ENCODE assay signal across 23 cellular contexts in the genomic region with DNA sequence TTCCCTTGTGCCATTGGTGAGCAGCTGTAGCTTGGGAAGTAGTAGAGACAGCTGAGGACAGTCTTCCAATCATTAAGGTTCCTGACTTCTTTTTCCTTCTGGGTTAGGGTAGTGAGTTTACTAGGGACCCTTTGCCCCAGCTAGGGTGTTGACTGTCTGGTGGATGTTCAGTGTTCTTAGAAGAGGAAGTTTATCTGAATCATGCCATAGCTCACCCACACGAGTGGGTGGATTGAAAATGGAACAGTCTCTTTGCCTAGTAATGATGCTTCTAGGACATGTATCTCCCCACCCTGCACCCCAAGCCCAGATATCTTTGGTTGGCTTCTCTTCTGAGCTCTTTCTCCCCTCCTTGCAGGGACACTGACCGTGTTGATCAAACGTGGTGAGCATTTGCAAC. TPM values are rescaled to one million over a fixed set of nuclear protein-coding genes. Genes with fewer than 3 reads are reported as not detected.
DNase-seq lines count a peak whose midpoint lies in the region; ATAC-seq and TF ChIP-seq lines count a peak whose summit lies in the region.
"Had no signal": no experiment of that assay in that cellular context is flagged by ENCODE, and none has a peak within 500 bp of the region (broad histone marks: within the 10 kb centered on the region; RNA-seq: fewer than 3 reads in every experiment).

No MANE protein-coding gene starts in this region.

- in situ Hi-C loops in ACHN (cut with HindIII; ENCODE audit: low pct_ligation_motif_present, low pct_unique_long_range_greater_than_20kb, low sequenced_read_pairs): no loop called here

- H3K4me3 Mint-ChIP-seq in activated CD8-positive, alpha-beta T cell treated with anti-CD3 and anti-CD28 coated beads for 36 hours: no peak overlapping the region
- no peak overlapping the region for H3K4me3 Mint-ChIP-seq in activated CD8-positive, alpha-beta T cell treated with anti-CD3 and anti-CD28 coated beads, Interleukin-2, amount 10 ng/mL, durations not matched to agents 7 days and 5 days
- no peak overlapping the region for H3K4me3 Mint-ChIP-seq in activated naive CD8-positive, alpha-beta T cell treated with anti-CD3 and anti-CD28 coated beads, Interleukin-2, amount 50 U/mL, for 24 hours
- H3K4me3 Mint-ChIP-seq in stimulated activated naive CD8-positive, alpha-beta T cell treated with anti-CD3 and anti-CD28 coated beads, Interleukin-15, amount 100 ng/mL, for 72 hours: peak overlapping the region in 1 of 2 donors; percentile 13
- H3K4me3 Mint-ChIP-seq: CD4-positive, alpha-beta T cell had no signal

- CTCF ChIA-PET in activated CD8-positive, alpha-beta T cell treated with anti-CD3 and anti-CD28 coated beads for 36 hours (lab: Charles Lee): interaction anchor here (3.1 kb wide), 1 partner anchor 18 kb away, joined by 11 read pairs; no protein-coding TSS in a partner anchor
- CTCF ChIA-PET in activated CD8-positive, alpha-beta T cell treated with anti-CD3 and anti-CD28 coated beads, Interleukin-2, amount 10 ng/mL, durations not matched to agents 7 days and 5 days (lab: Charles Lee): interaction anchor here (0.9 kb wide), 1 partner anchor 397 kb away, joined by 3 read pairs; no protein-coding TSS in a partner anchor

- no peak for TF ChIP-seq CTCF in activated CD8-positive, alpha-beta T cell treated with anti-CD3 and anti-CD28 coated beads for 36 hours (IDR thresholded peaks at IDR 0.05)

- intact Hi-C loops in activated CD8-positive, alpha-beta T cell treated with anti-CD3 and anti-CD28 coated beads for 36 hours (cut with micrococcal nuclease): no loop called here

- no peaks in the 10 kb centered on the region for H3K9me3 Mint-ChIP-seq in activated CD8-positive, alpha-beta T cell treated with anti-CD3 and anti-CD28 coated beads for 36 hours
- no peaks in the 10 kb centered on the region for H3K9me3 Mint-ChIP-seq in activated CD8-positive, alpha-beta T cell treated with anti-CD3 and anti-CD28 coated beads, Interleukin-2, amount 10 ng/mL, durations not matched to agents 7 days and 5 days (ENCODE audit: insufficient read depth)
- no peaks in the 10 kb centered on the region for H3K9me3 Mint-ChIP-seq in activated naive CD8-positive, alpha-beta T cell treated with anti-CD3 and anti-CD28 coated beads, Interleukin-2, amount 50 U/mL, for 24 hours
- H3K9me3 Mint-ChIP-seq in stimulated activated naive CD8-positive, alpha-beta T cell treated with anti-CD3 and anti-CD28 coated beads, Interleukin-15, amount 100 ng/mL, for 72 hours: no peaks in the 10 kb centered on the region
- H3K9me3 Mint-ChIP-seq: CD4-positive, alpha-beta T cell had no signal

- peak overlapping the region; percentile 84 for H3K27ac Mint-ChIP-seq in activated CD8-positive, alpha-beta T cell treated with anti-CD3 and anti-CD28 coated beads for 36 hours
- H3K27ac Mint-ChIP-seq in activated CD8-positive, alpha-beta T cell treated with anti-CD3 and anti-CD28 coated beads, Interleukin-2, amount 10 ng/mL, durations not matched to agents 7 days and 5 days: no peak overlapping the region
- no peak overlapping the region for H3K27ac Mint-ChIP-seq in activated naive CD8-positive, alpha-beta T cell treated with anti-CD3 and anti-CD28 coated beads, Interleukin-2, amount 50 U/mL, for 24 hours
- peak overlapping the region; percentile 47 to 77 for H3K27ac Mint-ChIP-seq in stimulated activated naive CD8-positive, alpha-beta T cell treated with anti-CD3 and anti-CD28 coated beads, Interleukin-15, amount 100 ng/mL, for 72 hours
- H3K27ac Mint-ChIP-seq: CD4-positive, alpha-beta T cell had no signal

- DNase-seq in activated CD8-positive, alpha-beta T cell treated with anti-CD3 and anti-CD28 coated beads for 36 hours: peak; percentile 54
- DNase-seq in activated CD8-positive, alpha-beta T cell treated with anti-CD3 and anti-CD28 coated beads, Interleukin-2, amount 10 ng/mL, durations not matched to agents 7 days and 5 days: no peak
- DNase-seq in Kasumi-1 (lab: John Stamatoyannopoulos, UW): peak; percentile 55 to 84
- no peak for DNase-seq in activated naive CD8-positive, alpha-beta T cell treated with anti-CD3 and anti-CD28 coated beads, Interleukin-2, amount 50 U/mL, for 24 hours
- no peak for DNase-seq in stimulated activated naive CD8-positive, alpha-beta T cell treated with anti-CD3 and anti-CD28 coated beads, Interleukin-15, amount 100 ng/mL, for 72 hours
- DNase-seq in NCI-H510A (lab: John Stamatoyannopoulos, UW): no peak
- DNase-seq in ACHN: no peak
- DNase-seq: CD4-positive, alpha-beta T cell; cerebellar nuclear complex; DMS 273 treated with DMSO at 0.1 percent for 48 hours; left colon; mesendoderm; NCI-H1417 treated with DMSO at 0.1 percent for 48 hours; NCI-H2107; NCI-H510A treated with DMSO at 0.1 percent for 48 hours; nucleus accumbens; RPMI8226; small intestine; stimulated activated naive CD4-positive, alpha-beta T cell treated with Interleukin-2 at 50 U/mL for 16 hours; trophoblast cell had no signal

- peak; percentile 83 for ATAC-seq in activated CD8-positive, alpha-beta T cell treated with anti-CD3 and anti-CD28 coated beads for 36 hours
- no peak for ATAC-seq in activated CD8-positive, alpha-beta T cell treated with anti-CD3 and anti-CD28 coated beads, Interleukin-2, amount 10 ng/mL, durations not matched to agents 7 days and 5 days
- ATAC-seq in activated naive CD8-positive, alpha-beta T cell treated with anti-CD3 and anti-CD28 coated beads, Interleukin-2, amount 50 U/mL, for 24 hours: peak; percentile 75
- no peak for ATAC-seq in stimulated activated naive CD8-positive, alpha-beta T cell treated with anti-CD3 and anti-CD28 coated beads, Interleukin-15, amount 100 ng/mL, for 72 hours
- ATAC-seq: left colon had no signal

- peaks cover 35% of the 10 kb centered on the region for H3K36me3 Mint-ChIP-seq in activated CD8-positive, alpha-beta T cell treated with anti-CD3 and anti-CD28 coated beads for 36 hours (ENCODE audit: low read depth)
- peaks cover 27% of the 10 kb centered on the region for H3K36me3 Mint-ChIP-seq in activated CD8-positive, alpha-beta T cell treated with anti-CD3 and anti-CD28 coated beads, Interleukin-2, amount 10 ng/mL, durations not matched to agents 7 days and 5 days (ENCODE audit: low read depth)
- peaks cover 30% of the 10 kb centered on the region for H3K36me3 Mint-ChIP-seq in activated naive CD8-positive, alpha-beta T cell treated with anti-CD3 and anti-CD28 coated beads, Interleukin-2, amount 50 U/mL, for 24 hours (ENCODE audit: low read depth)

- POLR2A ChIA-PET in activated CD8-positive, alpha-beta T cell treated with anti-CD3 and anti-CD28 coated beads for 36 hours (lab: Charles Lee): interaction anchor here (0.8 kb wide), 1 partner anchor 16 kb away, joined by 3 read pairs; no protein-coding TSS in a partner anchor
- POLR2A ChIA-PET in activated CD8-positive, alpha-beta T cell treated with anti-CD3 and anti-CD28 coated beads, Interleukin-2, amount 10 ng/mL, durations not matched to agents 7 days and 5 days (lab: Charles Lee): no interaction called here

- no peaks in the 10 kb centered on the region for H3K27me3 Mint-ChIP-seq in activated CD8-positive, alpha-beta T cell treated with anti-CD3 and anti-CD28 coated beads for 36 hours
- H3K27me3 Mint-ChIP-seq in activated CD8-positive, alpha-beta T cell treated with anti-CD3 and anti-CD28 coated beads, Interleukin-2, amount 10 ng/mL, durations not matched to agents 7 days and 5 days (ENCODE audit: low read depth): no peaks in the 10 kb centered on the region
- no peaks in the 10 kb centered on the region for H3K27me3 Mint-ChIP-seq in activated naive CD8-positive, alpha-beta T cell treated with anti-CD3 and anti-CD28 coated beads, Interleukin-2, amount 50 U/mL, for 24 hours
- no peaks in the 10 kb centered on the region for H3K27me3 Mint-ChIP-seq in stimulated activated naive CD8-positive, alpha-beta T cell treated with anti-CD3 and anti-CD28 coated beads, Interleukin-15, amount 100 ng/mL, for 72 hours
- H3K27me3 Mint-ChIP-seq: CD4-positive, alpha-beta T cell had no signal

- H3K4me1 Mint-ChIP-seq in activated CD8-positive, alpha-beta T cell treated with anti-CD3 and anti-CD28 coated beads for 36 hours (ENCODE audit: low read depth): peaks cover 12% of the 10 kb centered on the region
- peaks cover 7% of the 10 kb centered on the region for H3K4me1 Mint-ChIP-seq in activated CD8-positive, alpha-beta T cell treated with anti-CD3 and anti-CD28 coated beads, Interleukin-2, amount 10 ng/mL, durations not matched to agents 7 days and 5 days (ENCODE audit: low read depth)
- peaks cover 10% of the 10 kb centered on the region for H3K4me1 Mint-ChIP-seq in activated naive CD8-positive, alpha-beta T cell treated with anti-CD3 and anti-CD28 coated beads, Interleukin-2, amount 50 U/mL, for 24 hours
- H3K4me1 Mint-ChIP-seq in stimulated activated naive CD8-positive, alpha-beta T cell treated with anti-CD3 and anti-CD28 coated beads, Interleukin-15, amount 100 ng/mL, for 72 hours: peaks cover 29% of the 10 kb centered on the region

RNA-seq across cellular contexts. Expression of gene HORMAD2, which starts 57.2 kb away (rescaled TPM):
- total RNA-seq in activated CD8-positive, alpha-beta T cell treated with anti-CD3 and anti-CD28 coated beads for 36 hours: not detected
- not detected for total RNA-seq in activated CD8-positive, alpha-beta T cell treated with anti-CD3 and anti-CD28 coated beads, Interleukin-2, amount 10 ng/mL, durations not matched to agents 7 days and 5 days
- total RNA-seq: CD4-positive, alpha-beta T cell; fibroblast of villous mesenchyme; H4; heart right ventricle; left colon had no signal

Comparison
In these comparisons a context has a peak if more than half of its experiments do, and no peak if none do; other contexts are left out.
1. ATAC-seq: peak in activated CD8-positive, alpha-beta T cell treated with anti-CD3 and anti-CD28 coated beads for 36 hours (single experiment) and activated naive CD8-positive, alpha-beta T cell treated with anti-CD3 and anti-CD28 coated beads, Interleukin-2, amount 50 U/mL, for 24 hours (single experiment); none in activated CD8-positive, alpha-beta T cell treated with anti-CD3 and anti-CD28 coated beads, Interleukin-2, amount 10 ng/mL, durations not matched to agents 7 days and 5 days (single experiment) and stimulated activated naive CD8-positive, alpha-beta T cell treated with anti-CD3 and anti-CD28 coated beads, Interleukin-15, amount 100 ng/mL, for 72 hours (single experiment).
2. DNase-seq: peak in activated CD8-positive, alpha-beta T cell treated with anti-CD3 and anti-CD28 coated beads for 36 hours (single experiment) and Kasumi-1 (2 of 2); none in activated CD8-positive, alpha-beta T cell treated with anti-CD3 and anti-CD28 coated beads, Interleukin-2, amount 10 ng/mL, durations not matched to agents 7 days and 5 days (single experiment), activated naive CD8-positive, alpha-beta T cell treated with anti-CD3 and anti-CD28 coated beads, Interleukin-2, amount 50 U/mL, for 24 hours (single experiment), stimulated activated naive CD8-positive, alpha-beta T cell treated with anti-CD3 and anti-CD28 coated beads, Interleukin-15, amount 100 ng/mL, for 72 hours (0 of 2), NCI-H510A (single experiment) and ACHN (single experiment).
3. H3K27ac Mint-ChIP-seq: peak in activated CD8-positive, alpha-beta T cell treated with anti-CD3 and anti-CD28 coated beads for 36 hours (single experiment) and stimulated activated naive CD8-positive, alpha-beta T cell treated with anti-CD3 and anti-CD28 coated beads, Interleukin-15, amount 100 ng/mL, for 72 hours (2 of 2); none in activated CD8-positive, alpha-beta T cell treated with anti-CD3 and anti-CD28 coated beads, Interleukin-2, amount 10 ng/mL, durations not matched to agents 7 days and 5 days (single experiment) and activated naive CD8-positive, alpha-beta T cell treated with anti-CD3 and anti-CD28 coated beads, Interleukin-2, amount 50 U/mL, for 24 hours (single experiment).